11 cellular contexts compared by ENCODE assay signal in the genomic region with DNA sequence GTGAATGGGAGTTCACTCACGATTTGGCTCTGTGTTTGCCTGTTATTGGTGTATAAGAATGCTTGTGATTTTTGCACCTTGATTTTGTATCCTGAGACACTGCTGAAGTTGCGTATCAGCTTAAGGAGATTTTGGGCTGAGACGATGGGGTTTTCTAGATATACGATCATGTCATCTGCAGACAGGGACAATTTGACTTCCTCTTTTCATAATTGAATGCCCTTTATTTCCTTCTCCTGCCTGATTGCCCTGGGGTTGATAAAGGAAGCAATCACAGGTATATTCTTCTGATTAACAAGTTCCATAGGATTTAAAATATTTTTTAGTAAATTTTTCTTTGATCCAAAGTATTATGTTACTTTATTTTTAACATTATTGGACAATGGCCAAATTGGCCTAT. TPM values are rescaled to one million over a fixed set of nuclear protein-coding genes. Genes with fewer than 3 reads are reported as not detected.
"Had no signal": no experiment of that assay in that cellular context is flagged by ENCODE, and none has a peak within 500 bp of the region (broad histone marks: within the 10 kb centered on the region; RNA-seq: fewer than 3 reads in every experiment).

No MANE protein-coding gene starts in this region.

RNA-seq across cellular contexts. Expression of gene OOSP4A, which starts 18.2 kb away (rescaled TPM):
- total RNA-seq: OCI-LY7, PC-3, PC-9, Peyer's patch, Right ventricle myocardium inferior, Right ventricle myocardium superior, RPMI7951, SJCRH30, SJSA1, SK-MEL-5 had no signal
- polyA plus RNA-seq: SK-N-SH had no signal

RNA-seq across cellular contexts. Expression of gene OOSP4B, which starts 34.9 kb away (rescaled TPM):
- total RNA-seq: OCI-LY7, PC-3, PC-9, Peyer's patch, Right ventricle myocardium inferior, Right ventricle myocardium superior, RPMI7951, SJCRH30, SJSA1, SK-MEL-5 had no signal
- polyA plus RNA-seq: SK-N-SH had no signal

RNA-seq across cellular contexts. Expression of gene OOSP1, which starts 43.8 kb away (rescaled TPM):
- total RNA-seq: OCI-LY7, PC-3, PC-9, Peyer's patch, Right ventricle myocardium inferior, Right ventricle myocardium superior, RPMI7951, SJCRH30, SJSA1, SK-MEL-5 had no signal
- polyA plus RNA-seq: SK-N-SH had no signal

RNA-seq across cellular contexts. Expression of gene OOSP2, which starts 58.2 kb away (rescaled TPM):
- total RNA-seq: OCI-LY7, PC-3, PC-9, Peyer's patch, Right ventricle myocardium inferior, Right ventricle myocardium superior, RPMI7951, SJCRH30, SJSA1, SK-MEL-5 had no signal
- polyA plus RNA-seq: SK-N-SH had no signal
